Comparison of ENCODE assay signal across 13 cellular contexts in genomic region chrX:20383487-20383886, GRCh38.
"Had no signal": no experiment of that assay in that cellular context is flagged by ENCODE, and none has a peak within 500 bp of the region (broad histone marks: within the 10 kb centered on the region; RNA-seq: fewer than 3 reads in every experiment).

No MANE protein-coding gene starts in this region.

- H3K9me3 Mint-ChIP-seq: stimulated activated effector memory CD8-positive, alpha-beta T cell treated with anti-CD3 and anti-CD28 coated beads, Interleukin-12 subunit alpha, Interleukin-12 subunit beta, amount 100 ng/mL, for 72 hours had no signal

- H3K36me3 ChIP-seq: gastrocnemius medialis, heart right ventricle, tibial artery, uterus had no signal

- H3K27ac Mint-ChIP-seq: stimulated activated effector memory CD8-positive, alpha-beta T cell treated with anti-CD3 and anti-CD28 coated beads, Interleukin-12 subunit alpha, Interleukin-12 subunit beta, amount 100 ng/mL, for 72 hours had no signal

- H3K4me2 ChIP-seq: smooth muscle cell had no signal

- H3K4me1 ChIP-seq: heart right ventricle, tibial artery, uterus had no signal

- H3K27me3 ChIP-seq: body of pancreas, gastrocnemius medialis, tibial artery had no signal

- H3K27ac ChIP-seq: body of pancreas, tibial artery, uterus had no signal

- H3K4me3 ChIP-seq: body of pancreas, gastrocnemius medialis, heart right ventricle, smooth muscle cell, tibial artery, uterus had no signal

- DNase-seq: activated CD4-positive, alpha-beta T cell treated with anti-CD3 and anti-CD28 coated beads, Interleukin-2, amount 50 U/mL, for 1 hour; activated CD4-positive, CD25-positive, alpha-beta regulatory T cell; activated T-cell treated with anti-CD3 and anti-CD28 coated beads for 4 hours; amniotic stem cell; effector memory CD4-positive, alpha-beta T cell; heart right ventricle; posterior cingulate gyrus; tibial artery; uterus had no signal

- H3K36me3 Mint-ChIP-seq: stimulated activated effector memory CD8-positive, alpha-beta T cell treated with anti-CD3 and anti-CD28 coated beads, Interleukin-12 subunit alpha, Interleukin-12 subunit beta, amount 100 ng/mL, for 72 hours had no signal

- H3K4me3 Mint-ChIP-seq: stimulated activated effector memory CD8-positive, alpha-beta T cell treated with anti-CD3 and anti-CD28 coated beads, Interleukin-12 subunit alpha, Interleukin-12 subunit beta, amount 100 ng/mL, for 72 hours had no signal

- H3K9me3 ChIP-seq: body of pancreas, gastrocnemius medialis, heart right ventricle, tibial artery, uterus had no signal
